Comparison of ENCODE assay signal across 27 cellular contexts in genomic region chr7:83492802-83493201, GRCh38.
"Had no signal": no experiment of that assay in that cellular context is flagged by ENCODE, and none has a peak within 500 bp of the region (broad histone marks: within the 10 kb centered on the region; RNA-seq: fewer than 3 reads in every experiment).

No MANE protein-coding gene starts in this region.

- ATAC-seq: effector memory CD8-positive, alpha-beta T cell; esophagus mucosa; foreskin keratinocyte; gastrocnemius medialis; gastroesophageal sphincter; heart left ventricle; heart right ventricle had no signal

- H3K9me3 ChIP-seq: colonic mucosa, esophagus muscularis mucosa, esophagus squamous epithelium, gastrocnemius medialis, gastroesophageal sphincter, heart left ventricle, heart right ventricle had no signal

- H3K27ac ChIP-seq: colonic mucosa, coronary artery, dorsolateral prefrontal cortex, epithelial cell of prostate, esophagus muscularis mucosa, esophagus squamous epithelium, foreskin keratinocyte, gastrocnemius medialis, gastroesophageal sphincter, heart left ventricle, heart right ventricle had no signal

- H3K36me3 ChIP-seq: colonic mucosa, esophagus muscularis mucosa, esophagus squamous epithelium, gastrocnemius medialis, gastroesophageal sphincter, heart left ventricle, heart right ventricle had no signal

- H3K4me3 ChIP-seq: colonic mucosa, coronary artery, dorsolateral prefrontal cortex, esophagus muscularis mucosa, esophagus squamous epithelium, gastrocnemius medialis, gastroesophageal sphincter, heart left ventricle, heart right ventricle had no signal

- H3K27me3 ChIP-seq: colonic mucosa, dorsolateral prefrontal cortex, esophagus muscularis mucosa, esophagus squamous epithelium, foreskin keratinocyte, gastrocnemius medialis, gastroesophageal sphincter, heart left ventricle, heart right ventricle had no signal

- FAIRE-seq: colon, endothelial cell of umbilical vein, frontal cortex had no signal

- DNase-seq: colonic mucosa; cortex of kidney; dermis blood vessel endothelial cell; dorsolateral prefrontal cortex; effector CD4-positive, alpha-beta T cell; effector CD8-positive, alpha-beta T cell; effector memory CD4-positive, alpha-beta T cell; effector memory CD8-positive, alpha-beta T cell; endodermal cell; erythroblast; esophagus squamous epithelium; foreskin fibroblast; foreskin keratinocyte; foreskin melanocyte; gastrocnemius medialis; glutamatergic neuron; head of caudate nucleus; heart left ventricle; heart right ventricle had no signal

- H3K4me1 ChIP-seq: colonic mucosa, esophagus muscularis mucosa, foreskin keratinocyte, gastrocnemius medialis, gastroesophageal sphincter, heart left ventricle, heart right ventricle had no signal
